In the genomic region with DNA sequence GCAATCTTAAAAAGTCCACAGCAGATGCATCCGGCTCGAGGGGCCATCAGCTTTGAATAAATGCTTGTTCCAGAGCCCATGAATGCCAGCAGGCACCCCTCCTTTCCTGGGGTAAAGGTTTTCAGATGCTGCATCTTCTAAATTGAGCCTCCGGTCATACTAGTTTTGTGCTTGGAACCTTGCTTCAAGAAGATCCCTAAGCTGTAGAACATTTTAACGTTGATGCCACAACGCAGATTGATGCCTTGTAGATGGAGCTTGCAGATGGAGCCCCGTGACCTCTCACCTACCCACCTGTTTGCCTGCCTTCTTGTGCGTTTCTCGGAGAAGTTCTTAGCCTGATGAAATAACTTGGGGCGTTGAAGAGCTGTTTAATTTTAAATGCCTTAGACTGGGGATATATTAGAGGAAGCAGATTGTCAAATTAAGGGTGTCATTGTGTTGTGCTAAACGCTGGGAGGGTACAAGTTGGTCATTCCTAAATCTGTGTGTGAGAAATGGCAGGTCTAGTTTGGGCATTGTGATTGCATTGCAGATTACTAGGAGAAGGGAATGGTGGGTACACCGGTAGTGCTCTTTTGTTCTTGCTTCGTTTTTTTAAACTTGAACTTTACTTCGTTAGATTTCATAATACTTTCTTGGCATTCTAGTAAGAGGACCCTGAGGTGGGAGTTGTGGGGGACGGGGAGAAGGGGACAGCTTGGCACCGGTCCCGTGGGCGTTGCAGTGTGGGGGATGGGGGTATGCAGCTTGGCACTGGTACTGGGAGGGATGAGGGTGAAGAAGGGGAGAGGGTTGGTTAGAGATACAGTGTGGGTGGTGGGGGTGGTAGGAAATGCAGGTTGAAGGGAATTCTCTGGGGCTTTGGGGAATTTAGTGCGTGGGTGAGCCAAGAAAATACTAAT, we compare ENCODE assay signal across 1 cellular context.
TF ChIP-seq lines count a peak whose summit lies in the region.

No MANE protein-coding gene starts in this region.

TF ChIP-seq in K562, 482 proteins besides CTCF, POLR2A, EP300 and RAD21 (continued from another document and continues in another):
- TF ChIP-seq, protein P1, sequence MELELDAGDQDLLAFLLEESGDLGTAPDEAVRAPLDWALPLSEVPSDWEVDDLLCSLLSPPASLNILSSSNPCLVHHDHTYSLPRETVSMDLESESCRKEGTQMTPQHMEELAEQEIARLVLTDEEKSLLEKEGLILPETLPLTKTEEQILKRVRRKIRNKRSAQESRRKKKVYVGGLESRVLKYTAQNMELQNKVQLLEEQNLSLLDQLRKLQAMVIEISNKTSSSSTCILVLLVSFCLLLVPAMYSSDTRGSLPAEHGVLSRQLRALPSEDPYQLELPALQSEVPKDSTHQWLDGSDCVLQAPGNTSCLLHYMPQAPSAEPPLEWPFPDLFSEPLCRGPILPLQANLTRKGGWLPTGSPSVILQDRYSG (tag; conservative IDR thresholded peaks at IDR 0.05; ENCODE audit: low read depth), result no peak
- TF ChIP-seq SAP30 (IDR thresholded peaks at IDR 0.05; ENCODE audit: borderline replicate concordance, insufficient read depth, low read depth, low read length, poor library complexity, severe bottlenecking), result no peak
- no peak for TF ChIP-seq ZNF445 (CRISPR knock-in tag; IDR thresholded peaks at IDR 0.05; ENCODE audit: low read depth)
- TF ChIP-seq, protein P2, sequence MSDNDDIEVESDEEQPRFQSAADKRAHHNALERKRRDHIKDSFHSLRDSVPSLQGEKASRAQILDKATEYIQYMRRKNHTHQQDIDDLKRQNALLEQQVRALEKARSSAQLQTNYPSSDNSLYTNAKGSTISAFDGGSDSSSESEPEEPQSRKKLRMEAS (CRISPR knock-in tag; IDR thresholded peaks at IDR 0.05), result no peak
- TF ChIP-seq GABPB2 (CRISPR knock-in tag; conservative IDR thresholded peaks at IDR 0.05), result no peak
- TF ChIP-seq, protein P3, sequence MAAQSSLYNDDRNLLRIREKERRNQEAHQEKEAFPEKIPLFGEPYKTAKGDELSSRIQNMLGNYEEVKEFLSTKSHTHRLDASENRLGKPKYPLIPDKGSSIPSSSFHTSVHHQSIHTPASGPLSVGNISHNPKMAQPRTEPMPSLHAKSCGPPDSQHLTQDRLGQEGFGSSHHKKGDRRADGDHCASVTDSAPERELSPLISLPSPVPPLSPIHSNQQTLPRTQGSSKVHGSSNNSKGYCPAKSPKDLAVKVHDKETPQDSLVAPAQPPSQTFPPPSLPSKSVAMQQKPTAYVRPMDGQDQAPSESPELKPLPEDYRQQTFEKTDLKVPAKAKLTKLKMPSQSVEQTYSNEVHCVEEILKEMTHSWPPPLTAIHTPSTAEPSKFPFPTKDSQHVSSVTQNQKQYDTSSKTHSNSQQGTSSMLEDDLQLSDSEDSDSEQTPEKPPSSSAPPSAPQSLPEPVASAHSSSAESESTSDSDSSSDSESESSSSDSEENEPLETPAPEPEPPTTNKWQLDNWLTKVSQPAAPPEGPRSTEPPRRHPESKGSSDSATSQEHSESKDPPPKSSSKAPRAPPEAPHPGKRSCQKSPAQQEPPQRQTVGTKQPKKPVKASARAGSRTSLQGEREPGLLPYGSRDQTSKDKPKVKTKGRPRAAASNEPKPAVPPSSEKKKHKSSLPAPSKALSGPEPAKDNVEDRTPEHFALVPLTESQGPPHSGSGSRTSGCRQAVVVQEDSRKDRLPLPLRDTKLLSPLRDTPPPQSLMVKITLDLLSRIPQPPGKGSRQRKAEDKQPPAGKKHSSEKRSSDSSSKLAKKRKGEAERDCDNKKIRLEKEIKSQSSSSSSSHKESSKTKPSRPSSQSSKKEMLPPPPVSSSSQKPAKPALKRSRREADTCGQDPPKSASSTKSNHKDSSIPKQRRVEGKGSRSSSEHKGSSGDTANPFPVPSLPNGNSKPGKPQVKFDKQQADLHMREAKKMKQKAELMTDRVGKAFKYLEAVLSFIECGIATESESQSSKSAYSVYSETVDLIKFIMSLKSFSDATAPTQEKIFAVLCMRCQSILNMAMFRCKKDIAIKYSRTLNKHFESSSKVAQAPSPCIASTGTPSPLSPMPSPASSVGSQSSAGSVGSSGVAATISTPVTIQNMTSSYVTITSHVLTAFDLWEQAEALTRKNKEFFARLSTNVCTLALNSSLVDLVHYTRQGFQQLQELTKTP (IDR thresholded peaks at IDR 0.05; ENCODE audit: low read depth in 1 of 2, partially characterized antibody in 2 of 2), result peak; percentile 38 to 64
- no peak for TF ChIP-seq FOXA3 (CRISPR knock-in tag; conservative IDR thresholded peaks at IDR 0.05 in 1 of 2, IDR thresholded peaks at IDR 0.05 in 1 of 2)
- TF ChIP-seq, protein P4, sequence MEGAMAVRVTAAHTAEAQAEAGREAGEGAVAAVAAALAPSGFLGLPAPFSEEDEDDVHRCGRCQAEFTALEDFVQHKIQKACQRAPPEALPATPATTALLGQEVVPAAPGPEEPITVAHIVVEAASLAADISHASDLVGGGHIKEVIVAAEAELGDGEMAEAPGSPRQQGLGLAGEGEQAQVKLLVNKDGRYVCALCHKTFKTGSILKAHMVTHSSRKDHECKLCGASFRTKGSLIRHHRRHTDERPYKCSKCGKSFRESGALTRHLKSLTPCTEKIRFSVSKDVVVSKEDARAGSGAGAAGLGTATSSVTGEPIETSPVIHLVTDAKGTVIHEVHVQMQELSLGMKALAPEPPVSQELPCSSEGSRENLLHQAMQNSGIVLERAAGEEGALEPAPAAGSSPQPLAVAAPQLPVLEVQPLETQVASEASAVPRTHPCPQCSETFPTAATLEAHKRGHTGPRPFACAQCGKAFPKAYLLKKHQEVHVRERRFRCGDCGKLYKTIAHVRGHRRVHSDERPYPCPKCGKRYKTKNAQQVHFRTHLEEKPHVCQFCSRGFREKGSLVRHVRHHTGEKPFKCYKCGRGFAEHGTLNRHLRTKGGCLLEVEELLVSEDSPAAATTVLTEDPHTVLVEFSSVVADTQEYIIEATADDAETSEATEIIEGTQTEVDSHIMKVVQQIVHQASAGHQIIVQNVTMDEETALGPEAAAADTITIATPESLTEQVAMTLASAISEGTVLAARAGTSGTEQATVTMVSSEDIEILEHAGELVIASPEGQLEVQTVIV (CRISPR knock-in tag; IDR thresholded peaks at IDR 0.05; ENCODE audit: borderline replicate concordance), result no peak
- TF ChIP-seq ZNF239 (CRISPR knock-in tag; IDR thresholded peaks at IDR 0.05), result no peak
- TF ChIP-seq DPF2 (IDR thresholded peaks at IDR 0.05), result no peak
- 0 out of 2 replicates have a peak, but pooled peaks have one; percentile 47 for TF ChIP-seq ZNF644 (tag; IDR thresholded peaks at IDR 0.05; ENCODE audit: low read depth)
- peak; percentile 66; the same call in 1 of the 2 replicates for TF ChIP-seq LARP7 (IDR thresholded peaks at IDR 0.05)
- TF ChIP-seq ZNF197 (CRISPR knock-in tag; IDR thresholded peaks at IDR 0.05; ENCODE audit: low read depth), result no peak
- no peak for TF ChIP-seq HCFC1 (IDR thresholded peaks at IDR 0.05; ENCODE audit: low read depth, low read length)
- TF ChIP-seq, protein P5, sequence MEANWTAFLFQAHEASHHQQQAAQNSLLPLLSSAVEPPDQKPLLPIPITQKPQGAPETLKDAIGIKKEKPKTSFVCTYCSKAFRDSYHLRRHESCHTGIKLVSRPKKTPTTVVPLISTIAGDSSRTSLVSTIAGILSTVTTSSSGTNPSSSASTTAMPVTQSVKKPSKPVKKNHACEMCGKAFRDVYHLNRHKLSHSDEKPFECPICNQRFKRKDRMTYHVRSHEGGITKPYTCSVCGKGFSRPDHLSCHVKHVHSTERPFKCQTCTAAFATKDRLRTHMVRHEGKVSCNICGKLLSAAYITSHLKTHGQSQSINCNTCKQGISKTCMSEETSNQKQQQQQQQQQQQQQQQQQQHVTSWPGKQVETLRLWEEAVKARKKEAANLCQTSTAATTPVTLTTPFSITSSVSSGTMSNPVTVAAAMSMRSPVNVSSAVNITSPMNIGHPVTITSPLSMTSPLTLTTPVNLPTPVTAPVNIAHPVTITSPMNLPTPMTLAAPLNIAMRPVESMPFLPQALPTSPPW (CRISPR knock-in tag; IDR thresholded peaks at IDR 0.05), result no peak
- TF ChIP-seq, protein P6, sequence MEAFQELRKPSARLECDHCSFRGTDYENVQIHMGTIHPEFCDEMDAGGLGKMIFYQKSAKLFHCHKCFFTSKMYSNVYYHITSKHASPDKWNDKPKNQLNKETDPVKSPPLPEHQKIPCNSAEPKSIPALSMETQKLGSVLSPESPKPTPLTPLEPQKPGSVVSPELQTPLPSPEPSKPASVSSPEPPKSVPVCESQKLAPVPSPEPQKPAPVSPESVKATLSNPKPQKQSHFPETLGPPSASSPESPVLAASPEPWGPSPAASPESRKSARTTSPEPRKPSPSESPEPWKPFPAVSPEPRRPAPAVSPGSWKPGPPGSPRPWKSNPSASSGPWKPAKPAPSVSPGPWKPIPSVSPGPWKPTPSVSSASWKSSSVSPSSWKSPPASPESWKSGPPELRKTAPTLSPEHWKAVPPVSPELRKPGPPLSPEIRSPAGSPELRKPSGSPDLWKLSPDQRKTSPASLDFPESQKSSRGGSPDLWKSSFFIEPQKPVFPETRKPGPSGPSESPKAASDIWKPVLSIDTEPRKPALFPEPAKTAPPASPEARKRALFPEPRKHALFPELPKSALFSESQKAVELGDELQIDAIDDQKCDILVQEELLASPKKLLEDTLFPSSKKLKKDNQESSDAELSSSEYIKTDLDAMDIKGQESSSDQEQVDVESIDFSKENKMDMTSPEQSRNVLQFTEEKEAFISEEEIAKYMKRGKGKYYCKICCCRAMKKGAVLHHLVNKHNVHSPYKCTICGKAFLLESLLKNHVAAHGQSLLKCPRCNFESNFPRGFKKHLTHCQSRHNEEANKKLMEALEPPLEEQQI (IDR thresholded peaks at IDR 0.05), result no peak
- no peak for TF ChIP-seq ZZZ3 (IDR thresholded peaks at IDR 0.05)
- TF ChIP-seq, protein P7, sequence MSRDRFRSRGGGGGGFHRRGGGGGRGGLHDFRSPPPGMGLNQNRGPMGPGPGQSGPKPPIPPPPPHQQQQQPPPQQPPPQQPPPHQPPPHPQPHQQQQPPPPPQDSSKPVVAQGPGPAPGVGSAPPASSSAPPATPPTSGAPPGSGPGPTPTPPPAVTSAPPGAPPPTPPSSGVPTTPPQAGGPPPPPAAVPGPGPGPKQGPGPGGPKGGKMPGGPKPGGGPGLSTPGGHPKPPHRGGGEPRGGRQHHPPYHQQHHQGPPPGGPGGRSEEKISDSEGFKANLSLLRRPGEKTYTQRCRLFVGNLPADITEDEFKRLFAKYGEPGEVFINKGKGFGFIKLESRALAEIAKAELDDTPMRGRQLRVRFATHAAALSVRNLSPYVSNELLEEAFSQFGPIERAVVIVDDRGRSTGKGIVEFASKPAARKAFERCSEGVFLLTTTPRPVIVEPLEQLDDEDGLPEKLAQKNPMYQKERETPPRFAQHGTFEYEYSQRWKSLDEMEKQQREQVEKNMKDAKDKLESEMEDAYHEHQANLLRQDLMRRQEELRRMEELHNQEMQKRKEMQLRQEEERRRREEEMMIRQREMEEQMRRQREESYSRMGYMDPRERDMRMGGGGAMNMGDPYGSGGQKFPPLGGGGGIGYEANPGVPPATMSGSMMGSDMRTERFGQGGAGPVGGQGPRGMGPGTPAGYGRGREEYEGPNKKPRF (IDR thresholded peaks at IDR 0.05; ENCODE audit: low read depth, low read length), result no peak
- peak; percentile 86; the same call in 1 of the 2 replicates for TF ChIP-seq ZNF224 (CRISPR knock-in tag; IDR thresholded peaks at IDR 0.05)
- TF ChIP-seq HDAC2 (IDR thresholded peaks at IDR 0.05), result no peak
- TF ChIP-seq STAG1 (CRISPR knock-in tag; IDR thresholded peaks at IDR 0.05; ENCODE audit: borderline replicate concordance), result no peak
- no peak for TF ChIP-seq ZNF77 (CRISPR knock-in tag; IDR thresholded peaks at IDR 0.05)
- TF ChIP-seq, protein P8, sequence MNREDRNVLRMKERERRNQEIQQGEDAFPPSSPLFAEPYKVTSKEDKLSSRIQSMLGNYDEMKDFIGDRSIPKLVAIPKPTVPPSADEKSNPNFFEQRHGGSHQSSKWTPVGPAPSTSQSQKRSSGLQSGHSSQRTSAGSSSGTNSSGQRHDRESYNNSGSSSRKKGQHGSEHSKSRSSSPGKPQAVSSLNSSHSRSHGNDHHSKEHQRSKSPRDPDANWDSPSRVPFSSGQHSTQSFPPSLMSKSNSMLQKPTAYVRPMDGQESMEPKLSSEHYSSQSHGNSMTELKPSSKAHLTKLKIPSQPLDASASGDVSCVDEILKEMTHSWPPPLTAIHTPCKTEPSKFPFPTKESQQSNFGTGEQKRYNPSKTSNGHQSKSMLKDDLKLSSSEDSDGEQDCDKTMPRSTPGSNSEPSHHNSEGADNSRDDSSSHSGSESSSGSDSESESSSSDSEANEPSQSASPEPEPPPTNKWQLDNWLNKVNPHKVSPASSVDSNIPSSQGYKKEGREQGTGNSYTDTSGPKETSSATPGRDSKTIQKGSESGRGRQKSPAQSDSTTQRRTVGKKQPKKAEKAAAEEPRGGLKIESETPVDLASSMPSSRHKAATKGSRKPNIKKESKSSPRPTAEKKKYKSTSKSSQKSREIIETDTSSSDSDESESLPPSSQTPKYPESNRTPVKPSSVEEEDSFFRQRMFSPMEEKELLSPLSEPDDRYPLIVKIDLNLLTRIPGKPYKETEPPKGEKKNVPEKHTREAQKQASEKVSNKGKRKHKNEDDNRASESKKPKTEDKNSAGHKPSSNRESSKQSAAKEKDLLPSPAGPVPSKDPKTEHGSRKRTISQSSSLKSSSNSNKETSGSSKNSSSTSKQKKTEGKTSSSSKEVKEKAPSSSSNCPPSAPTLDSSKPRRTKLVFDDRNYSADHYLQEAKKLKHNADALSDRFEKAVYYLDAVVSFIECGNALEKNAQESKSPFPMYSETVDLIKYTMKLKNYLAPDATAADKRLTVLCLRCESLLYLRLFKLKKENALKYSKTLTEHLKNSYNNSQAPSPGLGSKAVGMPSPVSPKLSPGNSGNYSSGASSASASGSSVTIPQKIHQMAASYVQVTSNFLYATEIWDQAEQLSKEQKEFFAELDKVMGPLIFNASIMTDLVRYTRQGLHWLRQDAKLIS (CRISPR knock-in tag; IDR thresholded peaks at IDR 0.05), result peak; percentile 28; the same call in 1 of the 2 replicates
- TF ChIP-seq, protein P9, sequence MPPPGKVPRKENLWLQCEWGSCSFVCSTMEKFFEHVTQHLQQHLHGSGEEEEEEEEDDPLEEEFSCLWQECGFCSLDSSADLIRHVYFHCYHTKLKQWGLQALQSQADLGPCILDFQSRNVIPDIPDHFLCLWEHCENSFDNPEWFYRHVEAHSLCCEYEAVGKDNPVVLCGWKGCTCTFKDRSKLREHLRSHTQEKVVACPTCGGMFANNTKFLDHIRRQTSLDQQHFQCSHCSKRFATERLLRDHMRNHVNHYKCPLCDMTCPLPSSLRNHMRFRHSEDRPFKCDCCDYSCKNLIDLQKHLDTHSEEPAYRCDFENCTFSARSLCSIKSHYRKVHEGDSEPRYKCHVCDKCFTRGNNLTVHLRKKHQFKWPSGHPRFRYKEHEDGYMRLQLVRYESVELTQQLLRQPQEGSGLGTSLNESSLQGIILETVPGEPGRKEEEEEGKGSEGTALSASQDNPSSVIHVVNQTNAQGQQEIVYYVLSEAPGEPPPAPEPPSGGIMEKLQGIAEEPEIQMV (tag; conservative IDR thresholded peaks at IDR 0.05; ENCODE audit: low read depth), result no peak
- no peak for TF ChIP-seq NFE2L1 (tag; IDR thresholded peaks at IDR 0.05; ENCODE audit: borderline replicate concordance, low read depth)
- no peak for TF ChIP-seq HNRNPH1 (optimal IDR thresholded peaks at IDR 0.05; ENCODE audit: low read depth, low read length)
- TF ChIP-seq, protein P10, sequence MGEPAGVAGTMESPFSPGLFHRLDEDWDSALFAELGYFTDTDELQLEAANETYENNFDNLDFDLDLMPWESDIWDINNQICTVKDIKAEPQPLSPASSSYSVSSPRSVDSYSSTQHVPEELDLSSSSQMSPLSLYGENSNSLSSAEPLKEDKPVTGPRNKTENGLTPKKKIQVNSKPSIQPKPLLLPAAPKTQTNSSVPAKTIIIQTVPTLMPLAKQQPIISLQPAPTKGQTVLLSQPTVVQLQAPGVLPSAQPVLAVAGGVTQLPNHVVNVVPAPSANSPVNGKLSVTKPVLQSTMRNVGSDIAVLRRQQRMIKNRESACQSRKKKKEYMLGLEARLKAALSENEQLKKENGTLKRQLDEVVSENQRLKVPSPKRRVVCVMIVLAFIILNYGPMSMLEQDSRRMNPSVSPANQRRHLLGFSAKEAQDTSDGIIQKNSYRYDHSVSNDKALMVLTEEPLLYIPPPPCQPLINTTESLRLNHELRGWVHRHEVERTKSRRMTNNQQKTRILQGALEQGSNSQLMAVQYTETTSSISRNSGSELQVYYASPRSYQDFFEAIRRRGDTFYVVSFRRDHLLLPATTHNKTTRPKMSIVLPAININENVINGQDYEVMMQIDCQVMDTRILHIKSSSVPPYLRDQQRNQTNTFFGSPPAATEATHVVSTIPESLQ (CRISPR knock-in tag; IDR thresholded peaks at IDR 0.05), result no peak; the same call in 1 of the 2 replicates
